Comparison of ENCODE assay signal across 8 cellular contexts in the genomic region with DNA sequence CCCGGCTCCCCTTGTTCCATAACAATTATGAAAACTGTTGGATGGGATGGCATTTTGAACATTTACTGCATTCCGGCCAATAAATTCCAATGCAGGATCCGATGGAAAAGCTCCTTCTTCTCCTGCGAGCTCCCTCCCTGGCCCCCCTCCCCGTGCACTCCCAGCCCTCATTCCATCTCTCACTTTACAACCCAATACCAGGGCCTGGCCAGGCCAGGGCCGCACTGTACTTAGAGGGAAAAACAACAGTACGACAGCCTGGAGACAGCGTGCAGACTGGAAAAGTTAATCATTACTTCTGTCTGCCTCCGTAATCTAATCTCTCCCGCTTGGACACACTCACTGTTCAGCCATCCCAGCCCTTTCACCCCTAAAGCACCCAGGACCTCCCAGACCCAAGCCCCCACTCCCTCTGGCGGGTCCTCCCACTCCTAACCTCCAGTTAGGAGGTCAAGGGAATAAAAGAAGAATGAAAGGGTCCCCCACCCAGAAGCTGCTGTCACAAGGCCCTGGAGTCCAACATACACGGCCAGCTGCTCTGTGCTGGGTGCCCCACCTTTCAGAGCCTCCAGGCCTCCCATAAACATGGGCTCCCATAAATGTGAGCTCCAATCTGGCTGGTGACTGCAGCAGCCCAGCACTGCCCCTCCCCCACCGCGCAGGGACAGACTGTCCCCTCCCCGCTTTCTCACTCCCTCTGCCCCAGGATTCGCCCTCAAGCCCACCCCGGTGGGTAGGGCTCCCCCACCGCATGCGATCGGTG. TPM values are rescaled to one million over a fixed set of nuclear protein-coding genes. Genes with fewer than 3 reads are reported as not detected.
DNase-seq lines count a peak whose midpoint lies in the region; ATAC-seq and TF ChIP-seq lines count a peak whose summit lies in the region.

No MANE protein-coding gene starts in this region.

- H3K4me3 ChIP-seq in thyroid gland (replicated peaks in 1 of 3): no peak overlapping the region

- H3K27ac ChIP-seq in angular gyrus (ENCODE audit: low read depth, low read length): peak overlapping the region; percentile 22
- peak overlapping the region in 2 of 3 donors; percentile 39 to 55 for H3K27ac ChIP-seq in thyroid gland

- no peak for TF ChIP-seq CTCF in thyroid gland (IDR thresholded peaks at IDR 0.05)

- peak overlapping the region; percentile 43 for H3K27ac Mint-ChIP-seq in activated CD4-positive, alpha-beta T cell treated with anti-CD3 and anti-CD28 coated beads, Interleukin-2, amount 10 ng/mL, durations not matched to agents 7 days and 5 days

- peaks cover 88 to 97% of the 10 kb centered on the region in 2 donors for H3K4me1 ChIP-seq in thyroid gland

- H3K36me3 ChIP-seq in thyroid gland: no peaks in the 10 kb centered on the region

- WGBS in thyroid gland, 2 donors: 75 to 80% methylated on average over 16 to 19 of the region's 20 CpGs

- TF ChIP-seq POLR2A in thyroid gland (IDR thresholded peaks at IDR 0.05): no peak

- H3K4me1 Mint-ChIP-seq in activated CD4-positive, alpha-beta T cell treated with anti-CD3 and anti-CD28 coated beads, Interleukin-2, amount 10 ng/mL, durations not matched to agents 7 days and 5 days: peaks cover 97% of the 10 kb centered on the region

- H3K9me3 Mint-ChIP-seq in activated CD4-positive, alpha-beta T cell treated with anti-CD3 and anti-CD28 coated beads, Interleukin-2, amount 10 ng/mL, durations not matched to agents 7 days and 5 days: no peaks in the 10 kb centered on the region

- H3K9me3 ChIP-seq in thyroid gland: no peaks in the 10 kb centered on the region

- H3K4me3 Mint-ChIP-seq in activated CD4-positive, alpha-beta T cell treated with anti-CD3 and anti-CD28 coated beads, Interleukin-2, amount 10 ng/mL, durations not matched to agents 7 days and 5 days: no peak overlapping the region

- DNase-seq in activated CD4-positive, alpha-beta T cell treated with anti-CD3 and anti-CD28 coated beads, Interleukin-2, amount 10 ng/mL, durations not matched to agents 7 days and 5 days: no peak
- no peak for DNase-seq in activated CD4-positive, alpha-beta T cell treated with anti-CD3 and anti-CD28 coated beads for 48 hours
- DNase-seq in left colon (peak; percentile 88 to 90), thyroid gland (peak in 1 of 2 donors; percentile 7), NCI-H187 treated with DMSO at 0.1 percent for 48 hours (lab: John Stamatoyannopoulos, UW) (no peak), inferior parietal cortex (ENCODE audit: extremely low spot score) (no peak), NCI-H1694 treated with DMSO at 0.1 percent for 48 hours (lab: John Stamatoyannopoulos, UW) (no peak)

- no peaks in the 10 kb centered on the region for H3K27me3 ChIP-seq in thyroid gland

- intact Hi-C loops in left colon (cut with DNase I, micrococcal nuclease) (no loop called here), thyroid gland (cut with DNase I) (no loop called here)

- CTCF ChIA-PET in activated CD4-positive, alpha-beta T cell treated with anti-CD3 and anti-CD28 coated beads, Interleukin-2, amount 10 ng/mL, durations not matched to agents 7 days and 5 days (lab: Charles Lee): interaction anchor here (0.6 to 1.5 kb wide), 3 partner anchors 22 to 153 kb away, joined by 3 to 4 read pairs (median 3); no protein-coding TSS in a partner anchor

- POLR2A ChIA-PET in activated CD4-positive, alpha-beta T cell treated with anti-CD3 and anti-CD28 coated beads, Interleukin-2, amount 10 ng/mL, durations not matched to agents 7 days and 5 days (lab: Charles Lee): no interaction called here

- peaks cover 39% of the 10 kb centered on the region for H3K36me3 Mint-ChIP-seq in activated CD4-positive, alpha-beta T cell treated with anti-CD3 and anti-CD28 coated beads, Interleukin-2, amount 10 ng/mL, durations not matched to agents 7 days and 5 days (ENCODE audit: low read depth)

- peak; percentile 71 for ATAC-seq in left colon

- H3K27me3 Mint-ChIP-seq in activated CD4-positive, alpha-beta T cell treated with anti-CD3 and anti-CD28 coated beads, Interleukin-2, amount 10 ng/mL, durations not matched to agents 7 days and 5 days: no peaks in the 10 kb centered on the region

RNA-seq across cellular contexts. Expression of gene SMAD7, which starts 20.6 kb away (rescaled TPM):
- 10 to 100 TPM; 19.5 to 21.7 TPM for total RNA-seq in activated CD4-positive, alpha-beta T cell treated with anti-CD3 and anti-CD28 coated beads, Interleukin-2, amount 10 ng/mL, durations not matched to agents 7 days and 5 days
- total RNA-seq in left colon (10 to 100 TPM; 36.4 to 50.0 TPM), thyroid gland (10 to 100 TPM; 40.1 to 69.3 (median 59.2) TPM)

Comparison
In these comparisons a context has a peak if more than half of its experiments do, and no peak if none do; other contexts are left out.
1. DNase-seq: peak in left colon (2 of 2); none in activated CD4-positive, alpha-beta T cell treated with anti-CD3 and anti-CD28 coated beads, Interleukin-2, amount 10 ng/mL, durations not matched to agents 7 days and 5 days (single experiment), activated CD4-positive, alpha-beta T cell treated with anti-CD3 and anti-CD28 coated beads for 48 hours (single experiment), NCI-H187 treated with DMSO at 0.1 percent for 48 hours (single experiment), inferior parietal cortex (single experiment) and NCI-H1694 treated with DMSO at 0.1 percent for 48 hours (single experiment).